In genomic region chr10:103678104-103678526, GRCh38 we compare ENCODE assay signal across 8 cellular contexts.
A peak's percentile ranks its signal among the peaks of the same experiment; 100 is the strongest.
DNase-seq lines count a peak whose midpoint lies in the region; ATAC-seq and TF ChIP-seq lines count a peak whose summit lies in the region.

No MANE protein-coding gene starts in this region.

- peaks cover 27% of the 10 kb centered on the region for H3K4me1 Mint-ChIP-seq in type B pancreatic cell (ENCODE audit: unreplicated experiment)

- no peak for TF ChIP-seq CTCF in GM12865 (IDR thresholded peaks at IDR 0.05; ENCODE audit: insufficient read depth, low read depth, low read length, missing control alignments)
- no peak for TF ChIP-seq CTCF in type B pancreatic cell (conservative IDR thresholded peaks at IDR 0.05)

- no peaks in the 10 kb centered on the region for H3K36me3 Mint-ChIP-seq in type B pancreatic cell

- peak overlapping the region; percentile 84 for H3K27ac Mint-ChIP-seq in type B pancreatic cell

- peak overlapping the region; percentile 72 for H3K4me3 Mint-ChIP-seq in type B pancreatic cell

- peak overlapping the region; percentile 38 for H3K4me3 ChIP-seq in GM12865 (ENCODE audit: low read depth, low read length)

- DNase-seq in GM12865 (ENCODE audit: low read depth) (peak; percentile 89), glomerular endothelial cell (ENCODE audit: extremely low read depth, low read depth, low spot score) (peak; percentile 41), posterior cingulate gyrus (peak; percentile 67 to 98 (median 83)), type B pancreatic cell (ENCODE audit: extremely low spot score, unreplicated experiment) (no peak), NOMO-1 treated with dmso at 0.1 percent for 144 hours (lab: John Stamatoyannopoulos, UW; ENCODE audit: unreplicated experiment) (no peak)
- peak; percentile 23 to 72 (median 59) for DNase-seq in activated naive CD4-positive, alpha-beta T cell (lab: John Stamatoyannopoulos, UW)

- H3K27me3 Mint-ChIP-seq in type B pancreatic cell, result no peaks in the 10 kb centered on the region

- ATAC-seq in HG02571 (IDR thresholded peaks at IDR 0.05; ENCODE audit: unreplicated experiment), result peak; percentile 65

- intact Hi-C loops in posterior cingulate gyrus (cut with DNase I), result no loop called here

- H3K9me3 Mint-ChIP-seq in type B pancreatic cell, result no peaks in the 10 kb centered on the region

TF ChIP-seq in PFSK-1, 5 proteins besides CTCF, POLR2A, EP300 and RAD21:
- no peak for TF ChIP-seq TAF1 (IDR thresholded peaks at IDR 0.05; ENCODE audit: borderline replicate concordance, insufficient read depth, low read length)
- peak; percentile 92 for TF ChIP-seq FOXP2 (optimal IDR thresholded peaks at IDR 0.05; ENCODE audit: borderline replicate concordance, extremely low read depth, extremely low read length, insufficient read depth)
- no peak for TF ChIP-seq POLR2AphosphoS5 (IDR thresholded peaks at IDR 0.05; ENCODE audit: low read depth, low read length)

Comparison
In these comparisons a context has a peak if more than half of its experiments do, and no peak if none do; other contexts are left out.
1. DNase-seq: peak in GM12865 (single experiment), activated naive CD4-positive, alpha-beta T cell (4 of 4), glomerular endothelial cell (single experiment) and posterior cingulate gyrus (10 of 10); none in type B pancreatic cell (single experiment) and NOMO-1 treated with dmso at 0.1 percent for 144 hours (single experiment).